Comparison of ENCODE assay signal across 13 cellular contexts in the genomic region with DNA sequence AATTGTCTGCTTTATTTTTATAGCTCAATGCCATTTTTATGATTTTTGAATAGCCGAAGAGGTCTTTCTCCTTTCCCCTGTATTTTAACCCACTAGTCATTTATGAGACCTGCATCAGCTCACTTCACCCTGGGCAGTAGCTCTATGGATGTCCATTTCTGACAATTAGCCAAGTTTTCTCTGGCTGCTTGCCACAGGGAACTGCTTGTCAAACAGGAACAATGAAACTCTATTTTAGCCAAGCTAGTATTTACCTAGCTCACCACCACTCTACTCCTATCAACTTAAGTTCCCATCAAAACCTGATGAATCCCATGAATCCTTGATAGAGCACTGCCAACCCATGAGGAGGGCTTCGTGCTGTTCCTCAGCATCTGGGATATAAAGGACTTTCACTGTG.
DNase-seq lines count a peak whose midpoint lies in the region; TF ChIP-seq lines count a peak whose summit lies in the region.
"Had no signal": no experiment of that assay in that cellular context is flagged by ENCODE, and none has a peak within 500 bp of the region (broad histone marks: within the 10 kb centered on the region; RNA-seq: fewer than 3 reads in every experiment).

No MANE protein-coding gene starts in this region.

- H2AFZ ChIP-seq in mammary epithelial cell (ENCODE audit: low read depth, low read length) = no peak overlapping the region

- H3K4me1 ChIP-seq in mammary epithelial cell (ENCODE audit: insufficient read depth, low read length) = no peaks in the 10 kb centered on the region
- H3K4me1 ChIP-seq: suprapubic skin had no signal

- no peak overlapping the region for H3K4me3 ChIP-seq in LNCaP clone FGC (ENCODE audit: low read depth, low read length)
- no peak overlapping the region for H3K4me3 ChIP-seq in mammary epithelial cell (replicated peaks in 1 of 3; ENCODE audit: insufficient read depth in 1 of 3, low read depth in 2 of 3, low read length in 3 of 3)
- H3K4me3 ChIP-seq: gastroesophageal sphincter, suprapubic skin had no signal

- no peak overlapping the region for H3K27ac ChIP-seq in mammary epithelial cell (ENCODE audit: insufficient read depth, low read depth, low read length)
- H3K27ac ChIP-seq: gastroesophageal sphincter, suprapubic skin had no signal

- in situ Hi-C loops in mammary epithelial cell (cut with MboI; ENCODE audit: low sequenced_read_pairs in 2 of 2) = no loop called here

- TF ChIP-seq CTCF in LNCaP clone FGC (IDR thresholded peaks at IDR 0.05; ENCODE audit: control insufficient read depth, extremely low read depth, insufficient read depth) (no peak), mammary epithelial cell (conservative IDR thresholded peaks at IDR 0.05 in 1 of 2, IDR thresholded peaks at IDR 0.05 in 1 of 2; ENCODE audit: extremely low read depth in 1 of 2, insufficient read depth in 1 of 2, low read depth in 1 of 2, low read length in 2 of 2) (no peak), progenitor cell of endocrine pancreas (IDR thresholded peaks at IDR 0.05; ENCODE audit: unreplicated experiment) (no peak)

- H3K27me3 ChIP-seq in mammary epithelial cell (ENCODE audit: insufficient read depth, low read length) = no peaks in the 10 kb centered on the region
- H3K27me3 ChIP-seq: gastroesophageal sphincter, suprapubic skin had no signal

- no peaks in the 10 kb centered on the region for H3K9me3 ChIP-seq in mammary epithelial cell (replicated peaks; ENCODE audit: insufficient read depth, low read length)
- H3K9me3 ChIP-seq: gastroesophageal sphincter, suprapubic skin had no signal

- H3K27ac Mint-ChIP-seq in progenitor cell of endocrine pancreas = peak overlapping the region; percentile 65
- H3K27ac Mint-ChIP-seq: effector memory CD8-positive, alpha-beta T cell had no signal

- H3K36me3 Mint-ChIP-seq in progenitor cell of endocrine pancreas (ENCODE audit: insufficient read depth) = peaks cover 8% of the 10 kb centered on the region

- H3K9ac ChIP-seq in mammary epithelial cell (ENCODE audit: insufficient read depth, low read length) = no peak overlapping the region

- DNase-seq in LNCaP clone FGC (ENCODE audit: low read depth) = peak; percentile 89
- peak; percentile 77 for DNase-seq in NCI-H510A treated with DMSO at 0.1 percent for 48 hours (lab: John Stamatoyannopoulos, UW)
- peak; percentile 37 for DNase-seq in mammary epithelial cell
- DNase-seq in progenitor cell of endocrine pancreas (ENCODE audit: low spot score, unreplicated experiment) = no peak
- DNase-seq in activated CD8-positive, alpha-beta memory T cell treated with anti-CD3 and anti-CD28 coated beads, Interleukin-2, amount 50 U/mL, for 48 hours = no peak
- no peak for DNase-seq in midbrain (lab: John Stamatoyannopoulos, UW)
- DNase-seq in stimulated activated CD4-positive, alpha-beta T cell treated with anti-CD3 and anti-CD28 coated beads, Interleukin-4, amount 100 ng/mL, for 1 hour = no peak
- DNase-seq: effector memory CD8-positive, alpha-beta T cell; NCI-H1694 treated with DMSO at 0.1 percent for 48 hours; small intestine had no signal

- intact Hi-C loops in mammary epithelial cell (cut with micrococcal nuclease) = no loop called here

- H3K79me2 ChIP-seq in mammary epithelial cell (ENCODE audit: insufficient read depth, low read length) = no peaks in the 10 kb centered on the region

- no peaks in the 10 kb centered on the region for H3K27me3 Mint-ChIP-seq in progenitor cell of endocrine pancreas
- H3K27me3 Mint-ChIP-seq: effector memory CD8-positive, alpha-beta T cell had no signal

- peaks cover 14% of the 10 kb centered on the region for H3K9me3 Mint-ChIP-seq in progenitor cell of endocrine pancreas (ENCODE audit: low read depth)

- dilution Hi-C loops in mammary epithelial cell (cut with HindIII; ENCODE audit: low sequenced_read_pairs) = no loop called here

- H3K4me2 ChIP-seq in mammary epithelial cell (ENCODE audit: insufficient read depth, low read depth, low read length) = no peak overlapping the region

- H3K36me3 ChIP-seq in mammary epithelial cell (ENCODE audit: insufficient read depth, low read length) = no peaks in the 10 kb centered on the region
- H3K36me3 ChIP-seq: gastroesophageal sphincter, suprapubic skin had no signal

- H3K4me1 Mint-ChIP-seq in progenitor cell of endocrine pancreas (ENCODE audit: low read depth) = peaks cover 23% of the 10 kb centered on the region

- no peak overlapping the region for H3K4me3 Mint-ChIP-seq in progenitor cell of endocrine pancreas (ENCODE audit: low read depth)
- H3K4me3 Mint-ChIP-seq: effector memory CD8-positive, alpha-beta T cell; nephron had no signal

- H4K20me1 ChIP-seq in mammary epithelial cell (ENCODE audit: insufficient read depth, low read length) = no peaks in the 10 kb centered on the region

- no TSS peak for BruUV-seq in mammary epithelial cell (replicated peaks; lab: Mats Ljungman, UMichigan)

- CTCF ChIA-PET in mammary epithelial cell (lab: Charles Lee; ENCODE audit: low non-redundant PET) = no interaction called here

- 63% methylated on average over 2 of the region's 2 CpGs for WGBS in mammary epithelial cell (ENCODE audit: low coverage, missing lambda C conversion rate)

Comparison
In these comparisons a context has a peak if more than half of its experiments do, and no peak if none do; other contexts are left out.
1. DNase-seq: peak in LNCaP clone FGC (single experiment), NCI-H510A treated with DMSO at 0.1 percent for 48 hours (single experiment) and mammary epithelial cell (single experiment); none in progenitor cell of endocrine pancreas (single experiment), activated CD8-positive, alpha-beta memory T cell treated with anti-CD3 and anti-CD28 coated beads, Interleukin-2, amount 50 U/mL, for 48 hours (single experiment), midbrain (single experiment) and stimulated activated CD4-positive, alpha-beta T cell treated with anti-CD3 and anti-CD28 coated beads, Interleukin-4, amount 100 ng/mL, for 1 hour (single experiment).